ENCODE assay signal across 15 cellular contexts in genomic region chr9:23322392-23322791, GRCh38.
A peak's percentile ranks its signal among the peaks of the same experiment; 100 is the strongest.
DNase-seq lines count a peak whose midpoint lies in the region; ATAC-seq, FAIRE-seq and TF ChIP-seq lines count a peak whose summit lies in the region.
"Had no signal": no experiment of that assay in that cellular context is flagged by ENCODE, and none has a peak within 500 bp of the region (broad histone marks: within the 10 kb centered on the region; RNA-seq: fewer than 3 reads in every experiment).

No MANE protein-coding gene starts in this region.

- H3K4me2 ChIP-seq in OCI-LY1 (ENCODE audit: low read length) (no peak overlapping the region), H1 (ENCODE audit: insufficient read depth in 1 of 2, low read depth in 2 of 2, low read length in 2 of 2) (no peak overlapping the region), neural progenitor cell (no peak overlapping the region)

- no peak overlapping the region for H3K23ac ChIP-seq in H1 (ENCODE audit: insufficient read length)

- H3K4me3 Mint-ChIP-seq in neural progenitor cell = no peak overlapping the region
- H3K4me3 Mint-ChIP-seq: natural killer cell had no signal

- no peak overlapping the region for H4K8ac ChIP-seq in H1 (ENCODE audit: extremely low read depth, insufficient read depth, low read length)

- H3K4me1 ChIP-seq in OCI-LY1 (ENCODE audit: insufficient read depth, low read length, severe bottlenecking) = no peaks in the 10 kb centered on the region
- H3K4me1 ChIP-seq in H1 (replicated peaks in 1 of 4; ENCODE audit: control insufficient read depth in 3 of 4, insufficient read depth in 4 of 4, low read length in 3 of 4) = no peaks in the 10 kb centered on the region
- no peaks in the 10 kb centered on the region for H3K4me1 ChIP-seq in neural progenitor cell
- H3K4me1 ChIP-seq in upper lobe of right lung = no peaks in the 10 kb centered on the region
- H3K4me1 ChIP-seq: esophagus squamous epithelium, thyroid gland had no signal

- H3K27ac ChIP-seq in OCI-LY1 (ENCODE audit: low read depth, low read length, poor library complexity, severe bottlenecking) (no peak overlapping the region), H1 (ENCODE audit: low read depth, low read length) (no peak overlapping the region), neural progenitor cell (no peak overlapping the region), upper lobe of right lung (no peak overlapping the region)
- H3K27ac ChIP-seq: cardiac muscle cell, esophagus squamous epithelium, thyroid gland had no signal

- H3K9me3 Mint-ChIP-seq in neural progenitor cell = no peaks in the 10 kb centered on the region

- no peaks in the 10 kb centered on the region for H3K79me2 ChIP-seq in OCI-LY1 (ENCODE audit: insufficient read depth, low read length)
- H3K79me2 ChIP-seq in H1 (ENCODE audit: control insufficient read depth in 1 of 2, insufficient read depth in 2 of 2, low read length in 2 of 2) = no peaks in the 10 kb centered on the region
- no peaks in the 10 kb centered on the region for H3K79me2 ChIP-seq in neural progenitor cell (ENCODE audit: low read depth)

- no peak overlapping the region for H2BK12ac ChIP-seq in H1 (ENCODE audit: low read depth, low read length)

- H3K36me3 Mint-ChIP-seq in neural progenitor cell = no peaks in the 10 kb centered on the region
- H3K36me3 Mint-ChIP-seq: natural killer cell had no signal

- no peak overlapping the region for H3K18ac ChIP-seq in H1 (ENCODE audit: extremely low read depth, low read length)

- H2BK120ac ChIP-seq in H1 (replicated peaks; ENCODE audit: low read depth, low read length) = no peak overlapping the region

- no peak overlapping the region for H3K4me3 ChIP-seq in OCI-LY1 (ENCODE audit: low read depth, low read length, poor library complexity, severe bottlenecking)
- H3K4me3 ChIP-seq in H1 (ENCODE audit: extremely low read depth in 1 of 4, insufficient read depth in 2 of 4, low read depth in 3 of 4, low read length in 4 of 4) = no peak overlapping the region
- H3K4me3 ChIP-seq in neural progenitor cell = no peak overlapping the region
- no peak overlapping the region for H3K4me3 ChIP-seq in upper lobe of right lung
- H3K4me3 ChIP-seq: cardiac muscle cell, esophagus squamous epithelium, thyroid gland had no signal

- ATAC-seq in GM21717 (IDR thresholded peaks at IDR 0.05; ENCODE audit: unreplicated experiment) (no peak), upper lobe of right lung (no peak)
- ATAC-seq: natural killer cell had no signal

- H2AFZ ChIP-seq in OCI-LY1 (ENCODE audit: low read length) (no peak overlapping the region), H1 (ENCODE audit: low read length) (no peak overlapping the region), neural progenitor cell (replicated peaks) (no peak overlapping the region)

- intact Hi-C loops in upper lobe of right lung (cut with DNase I) = no loop called here

- H3K4me1 Mint-ChIP-seq in neural progenitor cell = no peaks in the 10 kb centered on the region
- H3K4me1 Mint-ChIP-seq: natural killer cell had no signal

- TF ChIP-seq RAD21 in H1 (IDR thresholded peaks at IDR 0.05 in 1 of 2, conservative IDR thresholded peaks at IDR 0.05 in 1 of 2; ENCODE audit: low read depth in 2 of 2, low read length in 2 of 2) = peak in 1 of 2 experiments; percentile 18; a peak in 1 of 4 replicates

- H3K27me3 ChIP-seq in OCI-LY1 (ENCODE audit: insufficient read depth, low read length) (no peaks in the 10 kb centered on the region), H1 (replicated peaks in 1 of 4; ENCODE audit: control insufficient read depth in 3 of 4, extremely low read depth in 1 of 4, insufficient read depth in 3 of 4, low read length in 3 of 4) (peaks cover 0 to 8% (median 4%) of the 10 kb centered on the region in 4 experiments; a peak in 4 of 7 replicates), neural progenitor cell (no peaks in the 10 kb centered on the region), upper lobe of right lung (no peaks in the 10 kb centered on the region)
- H3K27me3 ChIP-seq: cardiac muscle cell, esophagus squamous epithelium, thyroid gland had no signal

- H3K79me1 ChIP-seq in H1 (ENCODE audit: low read depth, low read length) = no peaks in the 10 kb centered on the region

- H4K91ac ChIP-seq in H1 (replicated peaks; ENCODE audit: insufficient read length, low read length) = no peak overlapping the region

- no peak for FAIRE-seq in H1 (lab: Jason Lieb, UNC)
- FAIRE-seq: GM12892 had no signal

- no peak overlapping the region for H2AK5ac ChIP-seq in H1 (ENCODE audit: low read depth, low read length)

- WGBS in H1 (ENCODE audit: extremely low coverage in 1 of 2, insufficient coverage in 1 of 2, insufficient read length in 1 of 2, insufficient replicate concordance in 2 of 2, low coverage in 1 of 2, low lambda C conversion rate in 2 of 2, missing lambda C conversion rate in 1 of 2), 2 experiments = 86% methylated on average over 4 of the region's 4 CpGs; no CpG with 5 or more reads in 1 of the 2 experiments

- peak; percentile 35 for DNase-seq in DMS 273 (lab: John Stamatoyannopoulos, UW; ENCODE audit: unreplicated experiment)
- DNase-seq in DMS 273 treated with DMSO at 0.1 percent for 48 hours (lab: John Stamatoyannopoulos, UW) = no peak
- no peak for DNase-seq in H1 (ENCODE audit: low read depth in 1 of 2, low spot score in 2 of 2)
- peak; percentile 11 for DNase-seq in neural progenitor cell (ENCODE audit: low spot score)
- no peak for DNase-seq in CD1c-positive myeloid dendritic cell (ENCODE audit: extremely low spot score)
- no peak for DNase-seq in upper lobe of right lung
- DNase-seq: activated CD4-positive, alpha-beta T cell treated with anti-CD3 and anti-CD28 coated beads for 48 hours; esophagus squamous epithelium; islet precursor cell; natural killer cell; thyroid gland had no signal

- CTCF ChIA-PET in H1 (lab: Charles Lee; ENCODE audit: partially characterized antibody) = interaction anchor here (0.8 to 1.0 kb wide), 2 partner anchors 25 to 237 kb away, joined by 3 read pairs; no protein-coding TSS in a partner anchor

- POLR2A ChIA-PET in H1 (lab: Charles Lee; ENCODE audit: partially characterized antibody) = no interaction called here

- H3K27ac Mint-ChIP-seq in neural progenitor cell = no peak overlapping the region
- H3K27ac Mint-ChIP-seq: natural killer cell had no signal

- TF ChIP-seq CTCF in OCI-LY1 (IDR thresholded peaks at IDR 0.05; ENCODE audit: low read length) = peak; percentile 30; the same call in 1 of the 2 replicates
- TF ChIP-seq CTCF in H1 (IDR thresholded peaks at IDR 0.05; ENCODE audit: control extremely low read depth in 1 of 3, insufficient read depth in 1 of 3, low read depth in 1 of 3, low read length in 3 of 3) = peak in 2 of 3 experiments; percentile 9 to 40; a peak in 1 of 4 replicates
- peak; percentile 51 for TF ChIP-seq CTCF in neural progenitor cell (IDR thresholded peaks at IDR 0.05)
- TF ChIP-seq CTCF in upper lobe of right lung (IDR thresholded peaks at IDR 0.05) = no peak

- no peak overlapping the region for H3K4ac ChIP-seq in H1 (replicated peaks; ENCODE audit: insufficient read length, low read depth, low read length)

- no peak for TF ChIP-seq POLR2A in H1 (IDR thresholded peaks at IDR 0.05; ENCODE audit: control extremely low read depth in 1 of 2, low read depth in 2 of 2, low read length in 2 of 2)

- H3K9me3 ChIP-seq in OCI-LY1 (ENCODE audit: low read length) = no peaks in the 10 kb centered on the region
- no peaks in the 10 kb centered on the region for H3K9me3 ChIP-seq in H1 (ENCODE audit: insufficient read depth in 2 of 2, low read depth in 1 of 2, low read length in 1 of 2)
- no peaks in the 10 kb centered on the region for H3K9me3 ChIP-seq in neural progenitor cell (ENCODE audit: low read depth)
- H3K9me3 ChIP-seq in upper lobe of right lung = no peaks in the 10 kb centered on the region
- H3K9me3 ChIP-seq: esophagus squamous epithelium, thyroid gland had no signal

- H2BK20ac ChIP-seq in H1 (ENCODE audit: low read length) = no peak overlapping the region

- H3F3A ChIP-seq in OCI-LY1 (ENCODE audit: insufficient read depth, low read length) (no peaks in the 10 kb centered on the region), neural progenitor cell (ENCODE audit: low read depth) (no peaks in the 10 kb centered on the region)

- no peaks in the 10 kb centered on the region for H3K27me3 Mint-ChIP-seq in neural progenitor cell (ENCODE audit: insufficient read depth, low read depth)

- H3K23me2 ChIP-seq in H1 (ENCODE audit: low read depth, low read length) = no peaks in the 10 kb centered on the region

- no peaks in the 10 kb centered on the region for H4K20me1 ChIP-seq in OCI-LY1 (ENCODE audit: insufficient read depth, low read length)
- no peaks in the 10 kb centered on the region for H4K20me1 ChIP-seq in H1 (replicated peaks in 1 of 2; ENCODE audit: control insufficient read depth in 1 of 2, insufficient read depth in 2 of 2, low read length in 2 of 2)
- H4K20me1 ChIP-seq in neural progenitor cell (ENCODE audit: low read depth) = no peaks in the 10 kb centered on the region

- no peaks in the 10 kb centered on the region for H3K9me2 ChIP-seq in OCI-LY1 (ENCODE audit: low read depth, low read length)

- H2BK5ac ChIP-seq in H1 (ENCODE audit: low read depth, low read length) = no peak overlapping the region

- no peak overlapping the region for H4K5ac ChIP-seq in H1 (ENCODE audit: insufficient read length, low read depth, low read length)

- H3K36me3 ChIP-seq in OCI-LY1 (ENCODE audit: insufficient read depth, low read length) (no peaks in the 10 kb centered on the region), H1 (ENCODE audit: control insufficient read depth in 2 of 4, insufficient read depth in 4 of 4, low read length in 3 of 4) (no peaks in the 10 kb centered on the region), neural progenitor cell (no peaks in the 10 kb centered on the region), upper lobe of right lung (no peaks in the 10 kb centered on the region)
- H3K36me3 ChIP-seq: cardiac muscle cell, esophagus squamous epithelium, thyroid gland had no signal

- no peak overlapping the region for H3K14ac ChIP-seq in H1 (ENCODE audit: insufficient read length)

- no peak overlapping the region for H2BK15ac ChIP-seq in H1 (ENCODE audit: low read length)

- H3K9ac ChIP-seq in OCI-LY1 (ENCODE audit: low read length) (no peak overlapping the region), H1 (replicated peaks in 1 of 4; ENCODE audit: extremely low read depth in 1 of 4, low read depth in 3 of 4, low read length in 3 of 4) (no peak overlapping the region), neural progenitor cell (no peak overlapping the region)

- TF ChIP-seq EP300 in H1 (IDR thresholded peaks at IDR 0.05; ENCODE audit: borderline replicate concordance in 1 of 2, low read depth in 2 of 2, low read length in 2 of 2) = no peak

- no peak overlapping the region for H3K56ac ChIP-seq in H1 (replicated peaks; ENCODE audit: insufficient read length, low read depth, low read length)

TF ChIP-seq in H1, 55 proteins besides CTCF, POLR2A, EP300 and RAD21 (continues in another document):
- no peak for TF ChIP-seq CREB1 (IDR thresholded peaks at IDR 0.05)
- no peak for TF ChIP-seq SIX5 (IDR thresholded peaks at IDR 0.05; ENCODE audit: low read depth, low read length)
- no peak for TF ChIP-seq KDM4A (IDR thresholded peaks at IDR 0.05; ENCODE audit: low read depth, low read length, severe bottlenecking)
- TF ChIP-seq TBP (IDR thresholded peaks at IDR 0.05; ENCODE audit: low read depth, low read length) = no peak
- TF ChIP-seq SIRT6 (IDR thresholded peaks at IDR 0.05; ENCODE audit: low read length) = no peak
- no peak for TF ChIP-seq GABPA (IDR thresholded peaks at IDR 0.05; ENCODE audit: borderline replicate concordance, insufficient read depth, low read length)

Comparison
In these comparisons a context has a peak if more than half of its experiments do, and no peak if none do; other contexts are left out.
1. DNase-seq: peak in DMS 273 (single experiment) and neural progenitor cell (single experiment); none in DMS 273 treated with DMSO at 0.1 percent for 48 hours (single experiment), H1 (0 of 2), CD1c-positive myeloid dendritic cell (single experiment) and upper lobe of right lung (single experiment).